In the genomic region with DNA sequence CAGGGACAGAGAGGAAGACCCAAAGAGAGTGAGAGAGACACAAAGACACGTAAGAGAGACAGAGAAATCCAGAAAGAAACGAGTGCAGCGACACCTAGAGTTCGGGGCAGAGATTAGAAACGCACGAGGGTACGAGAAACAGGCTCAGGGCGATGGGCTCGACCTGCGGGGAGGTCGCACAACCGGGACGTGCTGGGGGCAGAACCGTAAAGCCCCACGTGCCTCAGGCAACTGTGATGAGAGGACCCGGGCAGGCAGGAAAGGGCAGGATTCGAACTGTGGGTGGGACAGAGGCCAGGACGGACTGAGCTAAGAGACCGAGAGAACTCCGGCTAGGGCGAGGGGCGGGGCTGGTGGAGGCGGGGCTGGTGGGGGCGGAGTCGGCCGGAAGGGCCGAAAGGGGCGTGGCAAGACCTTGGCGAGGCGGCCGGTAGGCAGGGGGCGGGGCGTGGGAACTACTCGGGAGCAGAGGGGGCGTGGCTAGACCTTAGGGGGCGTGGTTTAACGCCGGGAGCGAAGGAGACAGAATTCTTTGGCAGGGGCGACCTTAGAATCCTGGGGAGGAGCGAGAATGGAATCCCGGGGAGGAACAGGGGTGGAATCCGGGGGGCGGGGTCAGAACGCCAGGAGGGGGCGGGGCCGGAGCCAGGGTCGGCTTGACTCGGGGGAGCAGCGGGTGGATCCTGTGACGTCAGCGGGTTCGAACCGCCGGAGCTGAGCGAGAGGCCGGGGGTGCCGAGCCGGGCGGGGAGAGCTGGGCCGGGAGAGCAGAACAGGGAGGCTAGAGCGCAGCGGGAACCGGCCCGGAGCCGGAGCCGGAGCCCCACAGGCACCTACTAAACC, we compare ENCODE assay signal across 1 cellular context.
TF ChIP-seq lines count a peak whose summit lies in the region.

Gene NECTIN2, plus strand, starts transcription at position 686 of the 843 bp plus-strand sequence. CDS start 229 bp downstream, outside the sequence.

TF ChIP-seq in HepG2, 621 proteins besides CTCF, POLR2A, EP300 and RAD21 (continued from another document and continues in another):
- no peak for TF ChIP-seq MTERF4 (CRISPR knock-in tag; IDR thresholded peaks at IDR 0.05)
- no peak for TF ChIP-seq MAFG (CRISPR knock-in tag; IDR thresholded peaks at IDR 0.05)
- no peak for TF ChIP-seq ZGPAT (CRISPR knock-in tag; IDR thresholded peaks at IDR 0.05)
- TF ChIP-seq ZNF124 (CRISPR knock-in tag; IDR thresholded peaks at IDR 0.05): peak; percentile 95
- TF ChIP-seq SALL1 (CRISPR knock-in tag; IDR thresholded peaks at IDR 0.05): peak; percentile 78
- TF ChIP-seq, protein P1, sequence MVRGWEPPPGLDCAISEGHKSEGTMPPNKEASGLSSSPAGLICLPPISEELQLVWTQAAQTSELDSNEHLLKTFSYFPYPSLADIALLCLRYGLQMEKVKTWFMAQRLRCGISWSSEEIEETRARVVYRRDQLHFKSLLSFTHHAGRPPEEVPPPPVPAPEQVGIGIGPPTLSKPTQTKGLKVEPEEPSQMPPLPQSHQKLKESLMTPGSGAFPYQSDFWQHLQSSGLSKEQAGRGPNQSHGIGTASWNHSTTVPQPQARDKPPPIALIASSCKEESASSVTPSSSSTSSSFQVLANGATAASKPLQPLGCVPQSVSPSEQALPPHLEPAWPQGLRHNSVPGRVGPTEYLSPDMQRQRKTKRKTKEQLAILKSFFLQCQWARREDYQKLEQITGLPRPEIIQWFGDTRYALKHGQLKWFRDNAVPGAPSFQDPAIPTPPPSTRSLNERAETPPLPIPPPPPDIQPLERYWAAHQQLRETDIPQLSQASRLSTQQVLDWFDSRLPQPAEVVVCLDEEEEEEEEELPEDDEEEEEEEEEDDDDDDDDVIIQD (CRISPR knock-in tag; IDR thresholded peaks at IDR 0.05; ENCODE audit: low read depth): no peak
- TF ChIP-seq ZNF629 (CRISPR knock-in tag; conservative IDR thresholded peaks at IDR 0.05): no peak
- TF ChIP-seq MTF1 (CRISPR knock-in tag; IDR thresholded peaks at IDR 0.05): no peak
- TF ChIP-seq, protein P2, sequence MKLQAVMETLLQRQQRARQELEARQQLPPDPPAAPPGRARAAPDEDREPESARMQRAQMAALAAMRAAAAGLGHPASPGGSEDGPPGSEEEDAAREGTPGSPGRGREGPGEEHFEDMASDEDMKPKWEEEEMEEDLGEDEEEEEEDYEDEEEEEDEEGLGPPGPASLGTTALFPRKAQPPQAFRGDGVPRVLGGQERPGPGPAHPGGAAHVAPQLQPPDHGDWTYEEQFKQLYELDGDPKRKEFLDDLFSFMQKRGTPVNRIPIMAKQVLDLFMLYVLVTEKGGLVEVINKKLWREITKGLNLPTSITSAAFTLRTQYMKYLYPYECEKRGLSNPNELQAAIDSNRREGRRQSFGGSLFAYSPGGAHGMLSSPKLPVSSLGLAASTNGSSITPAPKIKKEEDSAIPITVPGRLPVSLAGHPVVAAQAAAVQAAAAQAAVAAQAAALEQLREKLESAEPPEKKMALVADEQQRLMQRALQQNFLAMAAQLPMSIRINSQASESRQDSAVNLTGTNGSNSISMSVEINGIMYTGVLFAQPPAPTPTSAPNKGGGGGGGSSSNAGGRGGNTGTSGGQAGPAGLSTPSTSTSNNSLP (IDR thresholded peaks at IDR 0.05; ENCODE audit: low read depth, low read length): peak; percentile 37; the same call in 1 of the 2 replicates
- no peak for TF ChIP-seq RCOR2 (CRISPR knock-in tag; IDR thresholded peaks at IDR 0.05)
- TF ChIP-seq, protein P3, sequence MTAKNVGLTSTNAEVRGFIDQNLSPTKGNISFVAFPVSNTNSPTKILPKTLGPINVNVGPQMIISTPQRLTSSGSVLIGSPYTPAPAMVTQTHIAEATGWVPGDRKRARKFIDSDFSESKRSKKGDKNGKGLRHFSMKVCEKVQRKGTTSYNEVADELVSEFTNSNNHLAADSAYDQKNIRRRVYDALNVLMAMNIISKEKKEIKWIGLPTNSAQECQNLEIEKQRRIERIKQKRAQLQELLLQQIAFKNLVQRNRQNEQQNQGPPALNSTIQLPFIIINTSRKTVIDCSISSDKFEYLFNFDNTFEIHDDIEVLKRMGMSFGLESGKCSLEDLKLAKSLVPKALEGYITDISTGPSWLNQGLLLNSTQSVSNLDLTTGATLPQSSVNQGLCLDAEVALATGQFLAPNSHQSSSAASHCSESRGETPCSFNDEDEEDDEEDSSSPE (CRISPR knock-in tag; IDR thresholded peaks at IDR 0.05): no peak
- TF ChIP-seq SAP130 (CRISPR knock-in tag; IDR thresholded peaks at IDR 0.05; ENCODE audit: low read depth): peak; percentile 72
- TF ChIP-seq ZIK1 (CRISPR knock-in tag; IDR thresholded peaks at IDR 0.05; ENCODE audit: borderline replicate concordance, low read depth): no peak
- TF ChIP-seq, protein P4, sequence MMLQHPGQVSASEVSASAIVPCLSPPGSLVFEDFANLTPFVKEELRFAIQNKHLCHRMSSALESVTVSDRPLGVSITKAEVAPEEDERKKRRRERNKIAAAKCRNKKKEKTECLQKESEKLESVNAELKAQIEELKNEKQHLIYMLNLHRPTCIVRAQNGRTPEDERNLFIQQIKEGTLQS (CRISPR knock-in tag; IDR thresholded peaks at IDR 0.05): 0 out of 2 replicates have a peak, but pooled peaks have one; percentile 9
- TF ChIP-seq ZNF704 (CRISPR knock-in tag; IDR thresholded peaks at IDR 0.05; ENCODE audit: borderline replicate concordance): no peak
- TF ChIP-seq TMF1 (CRISPR knock-in tag; IDR thresholded peaks at IDR 0.05; ENCODE audit: low read depth): no peak
- TF ChIP-seq, protein P5, sequence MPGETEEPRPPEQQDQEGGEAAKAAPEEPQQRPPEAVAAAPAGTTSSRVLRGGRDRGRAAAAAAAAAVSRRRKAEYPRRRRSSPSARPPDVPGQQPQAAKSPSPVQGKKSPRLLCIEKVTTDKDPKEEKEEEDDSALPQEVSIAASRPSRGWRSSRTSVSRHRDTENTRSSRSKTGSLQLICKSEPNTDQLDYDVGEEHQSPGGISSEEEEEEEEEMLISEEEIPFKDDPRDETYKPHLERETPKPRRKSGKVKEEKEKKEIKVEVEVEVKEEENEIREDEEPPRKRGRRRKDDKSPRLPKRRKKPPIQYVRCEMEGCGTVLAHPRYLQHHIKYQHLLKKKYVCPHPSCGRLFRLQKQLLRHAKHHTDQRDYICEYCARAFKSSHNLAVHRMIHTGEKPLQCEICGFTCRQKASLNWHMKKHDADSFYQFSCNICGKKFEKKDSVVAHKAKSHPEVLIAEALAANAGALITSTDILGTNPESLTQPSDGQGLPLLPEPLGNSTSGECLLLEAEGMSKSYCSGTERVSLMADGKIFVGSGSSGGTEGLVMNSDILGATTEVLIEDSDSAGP (CRISPR knock-in tag; IDR thresholded peaks at IDR 0.05; ENCODE audit: borderline replicate concordance): peak; percentile 38; the same call in 1 of the 2 replicates
- no peak for TF ChIP-seq ZNF720 (CRISPR knock-in tag; IDR thresholded peaks at IDR 0.05)
- TF ChIP-seq, protein P6, sequence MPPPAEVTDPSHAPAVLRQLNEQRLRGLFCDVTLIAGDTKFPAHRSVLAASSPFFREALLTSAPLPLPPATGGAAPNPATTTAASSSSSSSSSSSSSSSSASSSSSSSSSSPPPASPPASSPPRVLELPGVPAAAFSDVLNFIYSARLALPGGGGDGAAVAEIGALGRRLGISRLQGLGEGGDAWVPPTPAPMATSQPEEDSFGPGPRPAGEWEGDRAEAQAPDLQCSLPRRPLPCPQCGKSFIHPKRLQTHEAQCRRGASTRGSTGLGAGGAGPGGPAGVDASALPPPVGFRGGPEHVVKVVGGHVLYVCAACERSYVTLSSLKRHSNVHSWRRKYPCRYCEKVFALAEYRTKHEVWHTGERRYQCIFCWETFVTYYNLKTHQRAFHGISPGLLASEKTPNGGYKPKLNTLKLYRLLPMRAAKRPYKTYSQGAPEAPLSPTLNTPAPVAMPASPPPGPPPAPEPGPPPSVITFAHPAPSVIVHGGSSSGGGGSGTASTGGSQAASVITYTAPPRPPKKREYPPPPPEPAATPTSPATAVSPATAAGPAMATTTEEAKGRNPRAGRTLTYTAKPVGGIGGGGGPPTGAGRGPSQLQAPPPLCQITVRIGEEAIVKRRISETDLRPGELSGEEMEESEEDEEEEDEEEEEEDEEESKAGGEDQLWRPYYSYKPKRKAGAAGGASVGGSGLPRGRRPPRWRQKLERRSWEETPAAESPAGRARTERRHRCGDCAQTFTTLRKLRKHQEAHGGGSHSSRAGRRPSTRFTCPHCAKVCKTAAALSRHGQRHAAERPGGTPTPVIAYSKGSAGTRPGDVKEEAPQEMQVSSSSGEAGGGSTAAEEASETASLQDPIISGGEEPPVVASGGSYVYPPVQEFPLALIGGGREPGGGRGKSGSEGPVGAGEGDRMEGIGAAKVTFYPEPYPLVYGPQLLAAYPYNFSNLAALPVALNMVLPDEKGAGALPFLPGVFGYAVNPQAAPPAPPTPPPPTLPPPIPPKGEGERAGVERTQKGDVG (CRISPR knock-in tag; IDR thresholded peaks at IDR 0.05; ENCODE audit: borderline replicate concordance): no peak
- TF ChIP-seq, protein P7, sequence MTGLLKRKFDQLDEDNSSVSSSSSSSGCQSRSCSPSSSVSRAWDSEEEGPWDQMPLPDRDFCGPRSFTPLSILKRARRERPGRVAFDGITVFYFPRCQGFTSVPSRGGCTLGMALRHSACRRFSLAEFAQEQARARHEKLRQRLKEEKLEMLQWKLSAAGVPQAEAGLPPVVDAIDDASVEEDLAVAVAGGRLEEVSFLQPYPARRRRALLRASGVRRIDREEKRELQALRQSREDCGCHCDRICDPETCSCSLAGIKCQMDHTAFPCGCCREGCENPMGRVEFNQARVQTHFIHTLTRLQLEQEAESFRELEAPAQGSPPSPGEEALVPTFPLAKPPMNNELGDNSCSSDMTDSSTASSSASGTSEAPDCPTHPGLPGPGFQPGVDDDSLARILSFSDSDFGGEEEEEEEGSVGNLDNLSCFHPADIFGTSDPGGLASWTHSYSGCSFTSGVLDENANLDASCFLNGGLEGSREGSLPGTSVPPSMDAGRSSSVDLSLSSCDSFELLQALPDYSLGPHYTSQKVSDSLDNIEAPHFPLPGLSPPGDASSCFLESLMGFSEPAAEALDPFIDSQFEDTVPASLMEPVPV (CRISPR knock-in tag; IDR thresholded peaks at IDR 0.05): no peak
- no peak for TF ChIP-seq PAX8 (CRISPR knock-in tag; IDR thresholded peaks at IDR 0.05; ENCODE audit: borderline replicate concordance)
- TF ChIP-seq ZNF546 (CRISPR knock-in tag; conservative IDR thresholded peaks at IDR 0.05): no peak
- TF ChIP-seq RXRB (CRISPR knock-in tag; IDR thresholded peaks at IDR 0.05; ENCODE audit: borderline replicate concordance): 0 out of 2 replicates have a peak, but pooled peaks have one; percentile 39
- TF ChIP-seq, protein P8, sequence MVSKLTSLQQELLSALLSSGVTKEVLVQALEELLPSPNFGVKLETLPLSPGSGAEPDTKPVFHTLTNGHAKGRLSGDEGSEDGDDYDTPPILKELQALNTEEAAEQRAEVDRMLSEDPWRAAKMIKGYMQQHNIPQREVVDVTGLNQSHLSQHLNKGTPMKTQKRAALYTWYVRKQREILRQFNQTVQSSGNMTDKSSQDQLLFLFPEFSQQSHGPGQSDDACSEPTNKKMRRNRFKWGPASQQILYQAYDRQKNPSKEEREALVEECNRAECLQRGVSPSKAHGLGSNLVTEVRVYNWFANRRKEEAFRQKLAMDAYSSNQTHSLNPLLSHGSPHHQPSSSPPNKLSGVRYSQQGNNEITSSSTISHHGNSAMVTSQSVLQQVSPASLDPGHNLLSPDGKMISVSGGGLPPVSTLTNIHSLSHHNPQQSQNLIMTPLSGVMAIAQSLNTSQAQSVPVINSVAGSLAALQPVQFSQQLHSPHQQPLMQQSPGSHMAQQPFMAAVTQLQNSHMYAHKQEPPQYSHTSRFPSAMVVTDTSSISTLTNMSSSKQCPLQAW (CRISPR knock-in tag; IDR thresholded peaks at IDR 0.05): no peak
- TF ChIP-seq, protein P9, sequence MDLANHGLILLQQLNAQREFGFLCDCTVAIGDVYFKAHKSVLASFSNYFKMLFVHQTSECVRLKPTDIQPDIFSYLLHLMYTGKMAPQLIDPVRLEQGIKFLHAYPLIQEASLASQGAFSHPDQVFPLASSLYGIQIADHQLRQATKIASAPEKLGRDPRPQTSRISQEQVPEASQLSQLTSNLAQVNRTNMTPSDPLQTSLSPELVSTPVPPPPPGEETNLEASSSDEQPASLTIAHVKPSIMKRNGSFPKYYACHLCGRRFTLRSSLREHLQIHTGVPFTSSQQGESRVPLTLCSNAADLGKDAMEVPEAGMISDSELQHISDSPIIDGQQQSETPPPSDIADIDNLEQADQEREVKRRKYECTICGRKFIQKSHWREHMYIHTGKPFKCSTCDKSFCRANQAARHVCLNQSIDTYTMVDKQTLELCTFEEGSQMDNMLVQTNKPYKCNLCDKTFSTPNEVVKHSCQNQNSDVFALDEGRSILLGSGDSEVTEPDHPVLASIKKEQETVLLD (CRISPR knock-in tag; IDR thresholded peaks at IDR 0.05; ENCODE audit: low read depth): peak; percentile 76; the same call in 1 of the 2 replicates
- TF ChIP-seq CC2D1A (CRISPR knock-in tag; IDR thresholded peaks at IDR 0.05): no peak
- TF ChIP-seq, protein P10, sequence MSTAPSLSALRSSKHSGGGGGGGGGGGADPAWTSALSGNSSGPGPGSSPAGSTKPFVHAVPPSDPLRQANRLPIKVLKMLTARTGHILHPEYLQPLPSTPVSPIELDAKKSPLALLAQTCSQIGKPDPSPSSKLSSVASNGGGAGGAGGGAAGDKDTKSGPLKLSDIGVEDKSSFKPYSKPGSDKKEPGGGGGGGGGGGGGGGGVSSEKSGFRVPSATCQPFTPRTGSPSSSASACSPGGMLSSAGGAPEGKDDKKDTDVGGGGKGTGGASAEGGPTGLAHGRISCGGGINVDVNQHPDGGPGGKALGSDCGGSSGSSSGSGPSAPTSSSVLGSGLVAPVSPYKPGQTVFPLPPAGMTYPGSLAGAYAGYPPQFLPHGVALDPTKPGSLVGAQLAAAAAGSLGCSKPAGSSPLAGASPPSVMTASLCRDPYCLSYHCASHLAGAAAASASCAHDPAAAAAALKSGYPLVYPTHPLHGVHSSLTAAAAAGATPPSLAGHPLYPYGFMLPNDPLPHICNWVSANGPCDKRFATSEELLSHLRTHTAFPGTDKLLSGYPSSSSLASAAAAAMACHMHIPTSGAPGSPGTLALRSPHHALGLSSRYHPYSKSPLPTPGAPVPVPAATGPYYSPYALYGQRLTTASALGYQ (CRISPR knock-in tag; IDR thresholded peaks at IDR 0.05): no peak
